In genomic region chr6:21586760-21587181, GRCh38 we compare ENCODE assay signal across 1 cellular context.
TF ChIP-seq lines count a peak whose summit lies in the region.

No MANE protein-coding gene starts in this region.

TF ChIP-seq in GM23338, 12 proteins besides CTCF, POLR2A, EP300 and RAD21 (continued from another document):
- TF ChIP-seq, protein P1, sequence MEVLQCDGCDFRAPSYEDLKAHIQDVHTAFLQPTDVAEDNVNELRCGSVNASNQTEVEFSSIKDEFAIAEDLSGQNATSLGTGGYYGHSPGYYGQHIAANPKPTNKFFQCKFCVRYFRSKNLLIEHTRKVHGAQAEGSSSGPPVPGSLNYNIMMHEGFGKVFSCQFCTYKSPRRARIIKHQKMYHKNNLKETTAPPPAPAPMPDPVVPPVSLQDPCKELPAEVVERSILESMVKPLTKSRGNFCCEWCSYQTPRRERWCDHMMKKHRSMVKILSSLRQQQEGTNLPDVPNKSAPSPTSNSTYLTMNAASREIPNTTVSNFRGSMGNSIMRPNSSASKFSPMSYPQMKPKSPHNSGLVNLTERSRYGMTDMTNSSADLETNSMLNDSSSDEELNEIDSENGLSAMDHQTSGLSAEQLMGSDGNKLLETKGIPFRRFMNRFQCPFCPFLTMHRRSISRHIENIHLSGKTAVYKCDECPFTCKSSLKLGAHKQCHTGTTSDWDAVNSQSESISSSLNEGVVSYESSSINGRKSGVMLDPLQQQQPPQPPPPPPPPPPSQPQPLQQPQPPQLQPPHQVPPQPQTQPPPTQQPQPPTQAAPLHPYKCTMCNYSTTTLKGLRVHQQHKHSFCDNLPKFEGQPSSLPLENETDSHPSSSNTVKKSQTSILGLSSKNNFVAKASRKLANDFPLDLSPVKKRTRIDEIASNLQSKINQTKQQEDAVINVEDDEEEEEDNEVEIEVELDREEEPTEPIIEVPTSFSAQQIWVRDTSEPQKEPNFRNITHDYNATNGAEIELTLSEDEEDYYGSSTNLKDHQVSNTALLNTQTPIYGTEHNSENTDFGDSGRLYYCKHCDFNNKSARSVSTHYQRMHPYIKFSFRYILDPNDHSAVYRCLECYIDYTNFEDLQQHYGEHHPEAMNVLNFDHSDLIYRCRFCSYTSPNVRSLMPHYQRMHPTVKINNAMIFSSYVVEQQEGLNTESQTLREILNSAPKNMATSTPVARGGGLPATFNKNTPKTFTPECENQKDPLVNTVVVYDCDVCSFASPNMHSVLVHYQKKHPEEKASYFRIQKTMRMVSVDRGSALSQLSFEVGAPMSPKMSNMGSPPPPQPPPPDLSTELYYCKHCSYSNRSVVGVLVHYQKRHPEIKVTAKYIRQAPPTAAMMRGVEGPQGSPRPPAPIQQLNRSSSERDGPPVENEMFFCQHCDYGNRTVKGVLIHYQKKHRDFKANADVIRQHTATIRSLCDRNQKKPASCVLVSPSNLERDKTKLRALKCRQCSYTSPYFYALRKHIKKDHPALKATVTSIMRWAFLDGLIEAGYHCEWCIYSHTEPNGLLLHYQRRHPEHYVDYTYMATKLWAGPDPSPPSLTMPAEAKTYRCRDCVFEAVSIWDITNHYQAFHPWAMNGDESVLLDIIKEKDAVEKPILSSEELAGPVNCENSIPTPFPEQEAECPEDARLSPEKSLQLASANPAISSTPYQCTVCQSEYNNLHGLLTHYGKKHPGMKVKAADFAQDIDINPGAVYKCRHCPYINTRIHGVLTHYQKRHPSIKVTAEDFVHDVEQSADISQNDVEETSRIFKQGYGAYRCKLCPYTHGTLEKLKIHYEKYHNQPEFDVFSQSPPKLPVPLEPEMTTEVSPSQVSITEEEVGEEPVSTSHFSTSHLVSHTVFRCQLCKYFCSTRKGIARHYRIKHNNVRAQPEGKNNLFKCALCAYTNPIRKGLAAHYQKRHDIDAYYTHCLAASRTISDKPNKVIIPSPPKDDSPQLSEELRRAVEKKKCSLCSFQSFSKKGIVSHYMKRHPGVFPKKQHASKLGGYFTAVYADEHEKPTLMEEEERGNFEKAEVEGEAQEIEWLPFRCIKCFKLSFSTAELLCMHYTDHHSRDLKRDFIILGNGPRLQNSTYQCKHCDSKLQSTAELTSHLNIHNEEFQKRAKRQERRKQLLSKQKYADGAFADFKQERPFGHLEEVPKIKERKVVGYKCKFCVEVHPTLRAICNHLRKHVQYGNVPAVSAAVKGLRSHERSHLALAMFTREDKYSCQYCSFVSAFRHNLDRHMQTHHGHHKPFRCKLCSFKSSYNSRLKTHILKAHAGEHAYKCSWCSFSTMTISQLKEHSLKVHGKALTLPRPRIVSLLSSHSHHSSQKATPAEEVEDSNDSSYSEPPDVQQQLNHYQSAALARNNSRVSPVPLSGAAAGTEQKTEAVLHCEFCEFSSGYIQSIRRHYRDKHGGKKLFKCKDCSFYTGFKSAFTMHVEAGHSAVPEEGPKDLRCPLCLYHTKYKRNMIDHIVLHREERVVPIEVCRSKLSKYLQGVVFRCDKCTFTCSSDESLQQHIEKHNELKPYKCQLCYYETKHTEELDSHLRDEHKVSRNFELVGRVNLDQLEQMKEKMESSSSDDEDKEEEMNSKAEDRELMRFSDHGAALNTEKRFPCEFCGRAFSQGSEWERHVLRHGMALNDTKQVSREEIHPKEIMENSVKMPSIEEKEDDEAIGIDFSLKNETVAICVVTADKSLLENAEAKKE (CRISPR knock-in tag; IDR thresholded peaks at IDR 0.05): no peak
- TF ChIP-seq CREB1 (CRISPR knock-in tag; IDR thresholded peaks at IDR 0.05; ENCODE audit: low read depth) (no peak), STAT1 (IDR thresholded peaks at IDR 0.05; ENCODE audit: unreplicated experiment) (no peak)
TF ChIP-seq in GM23338: peak in this region for 0.
